Comparison of ENCODE assay signal across 15 cellular contexts in genomic region chr1:108815566-108815965, GRCh38. TPM values are rescaled to one million over a fixed set of nuclear protein-coding genes. Genes with fewer than 3 reads are reported as not detected.
A peak's percentile ranks its signal among the peaks of the same experiment; 100 is the strongest.
DNase-seq lines count a peak whose midpoint lies in the region; ATAC-seq and TF ChIP-seq lines count a peak whose summit lies in the region.
"Had no signal": no experiment of that assay in that cellular context is flagged by ENCODE, and none has a peak within 500 bp of the region (broad histone marks: within the 10 kb centered on the region; RNA-seq: fewer than 3 reads in every experiment).

No MANE protein-coding gene starts in this region.

- H3K79me2 ChIP-seq in ACC112 (ENCODE audit: control insufficient read depth, insufficient read depth, low read length, unreplicated experiment) = no peaks in the 10 kb centered on the region

- no peak for ATAC-seq in right lobe of liver

- H3K4me3 ChIP-seq in ACC112 (ENCODE audit: low read depth, low read length) (no peak overlapping the region), SJSA1 (no peak overlapping the region), fibroblast of pulmonary artery (replicated peaks; ENCODE audit: low read depth, low read length) (no peak overlapping the region), rectal smooth muscle tissue (ENCODE audit: low read length) (no peak overlapping the region), right lobe of liver (no peak overlapping the region)
- H3K4me3 ChIP-seq: body of pancreas had no signal

- no peak overlapping the region for H3K9ac ChIP-seq in rectal smooth muscle tissue (ENCODE audit: low read length)

- peak overlapping the region; percentile 96 for H3K27ac ChIP-seq in ACC112 (ENCODE audit: low read depth, low read length)
- H3K27ac ChIP-seq in SJSA1 = peak overlapping the region; percentile 93
- H3K27ac ChIP-seq in rectal smooth muscle tissue (ENCODE audit: low read depth, low read length) = peak overlapping the region; percentile 86
- H3K27ac ChIP-seq in right lobe of liver = no peak overlapping the region
- H3K27ac ChIP-seq: C4-2B had no signal

- no peak for TF ChIP-seq POLR2A in right lobe of liver (IDR thresholded peaks at IDR 0.05)

- intact Hi-C loops in right lobe of liver (cut with DNase I) = no loop called here

- no peaks in the 10 kb centered on the region for H3K27me3 ChIP-seq in ACC112 (ENCODE audit: insufficient read depth, low read length)
- H3K27me3 ChIP-seq in SJSA1 (replicated peaks) = no peaks in the 10 kb centered on the region
- no peaks in the 10 kb centered on the region for H3K27me3 ChIP-seq in rectal smooth muscle tissue (ENCODE audit: control insufficient read depth, insufficient read depth, low read length)
- H3K27me3 ChIP-seq in right lobe of liver = no peaks in the 10 kb centered on the region
- H3K27me3 ChIP-seq: body of pancreas had no signal

- H3K36me3 ChIP-seq in ACC112 (ENCODE audit: insufficient read depth, low read length) (no peaks in the 10 kb centered on the region), SJSA1 (peaks cover 3% of the 10 kb centered on the region; the same call in 1 of the 2 replicates), rectal smooth muscle tissue (ENCODE audit: control insufficient read depth, insufficient read depth, low read length) (no peaks in the 10 kb centered on the region), right lobe of liver (peaks cover 0 to 4% (median 0%) of the 10 kb centered on the region in 4 donors)

- no peaks in the 10 kb centered on the region for H3K9me3 ChIP-seq in SJSA1 (replicated peaks)
- no peaks in the 10 kb centered on the region for H3K9me3 ChIP-seq in right lobe of liver
- H3K9me3 ChIP-seq: body of pancreas had no signal

- peak in 1 of 2 experiments; percentile 19 for DNase-seq in SJSA1 (ENCODE audit: low read depth in 1 of 2, low spot score in 2 of 2)
- peak; percentile 15 for DNase-seq in fibroblast of pulmonary artery (ENCODE audit: low read depth)
- DNase-seq in NCI-H2196 (lab: John Stamatoyannopoulos, UW; ENCODE audit: unreplicated experiment) = no peak
- no peak for DNase-seq in NCI-H1694 treated with DMSO at 0.1 percent for 48 hours (lab: John Stamatoyannopoulos, UW)
- no peak for DNase-seq in NCI-H748 (lab: John Stamatoyannopoulos, UW; ENCODE audit: unreplicated experiment)
- DNase-seq in right lobe of liver = no peak
- DNase-seq: NCI-H2029 treated with DMSO at 0.1 percent for 48 hours; stimulated activated CD4-positive, alpha-beta T cell treated with anti-CD3 and anti-CD28 coated beads, Interleukin-15, amount 100 ng/mL, for 24 hours; T-helper 2 cell had no signal

- H3K4me1 ChIP-seq in ACC112 (ENCODE audit: control insufficient read depth, insufficient read depth, low read length, unreplicated experiment) (peaks cover 31% of the 10 kb centered on the region), SJSA1 (replicated peaks) (peaks cover 26% of the 10 kb centered on the region), rectal smooth muscle tissue (ENCODE audit: control insufficient read depth, insufficient read depth, low read length) (peaks cover 32% of the 10 kb centered on the region), right lobe of liver (no peaks in the 10 kb centered on the region)

- TF ChIP-seq CTCF in fibroblast of pulmonary artery (IDR thresholded peaks at IDR 0.05; ENCODE audit: low read length, missing control alignments) = no peak
- TF ChIP-seq CTCF in right lobe of liver (IDR thresholded peaks at IDR 0.05) = no peak

- H2AFZ ChIP-seq in ACC112 (ENCODE audit: low read length, unreplicated experiment) = no peak overlapping the region

RNA-seq across cellular contexts. Expression of gene AKNAD1, which starts 41.3 kb away (rescaled TPM):
- 0.21 TPM in 1 of 2 replicates, not detected in the other for total RNA-seq in SJSA1 (2014; rRNA removed; shearing (Covaris generic))
- total RNA-seq in right lobe of liver = not detected
- total RNA-seq: body of pancreas, glomerular endothelial cell, H1 had no signal

Comparison
In these comparisons a context has a peak if more than half of its experiments do, and no peak if none do; other contexts are left out.
1. H3K27ac ChIP-seq: peak in ACC112 (single experiment), SJSA1 (single experiment) and rectal smooth muscle tissue (single experiment); none in right lobe of liver (0 of 3).